22 cellular contexts compared by ENCODE assay signal in genomic region chr3:151792411-151792810, GRCh38. TPM values are rescaled to one million over a fixed set of nuclear protein-coding genes. Genes with fewer than 3 reads are reported as not detected.
"Had no signal": no experiment of that assay in that cellular context is flagged by ENCODE, and none has a peak within 500 bp of the region (broad histone marks: within the 10 kb centered on the region; RNA-seq: fewer than 3 reads in every experiment).

No MANE protein-coding gene starts in this region.

- H3K4me3 ChIP-seq: esophagus muscularis mucosa, gastrocnemius medialis, heart right ventricle, mucosa of descending colon, right atrium auricular region had no signal

- H3K4me1 ChIP-seq: esophagus muscularis mucosa, gastrocnemius medialis, right atrium auricular region had no signal

- H3K9me3 ChIP-seq: esophagus muscularis mucosa, gastrocnemius medialis, mucosa of descending colon, neutrophil, right atrium auricular region had no signal

- FAIRE-seq: islet of Langerhans had no signal

- DNase-seq: cortex of kidney; effector memory CD8-positive, alpha-beta T cell; gastrocnemius medialis; heart right ventricle; hypothalamus; kidney glomerular epithelial cell; mucosa of descending colon; naive thymus-derived CD8-positive, alpha-beta T cell; posterior cingulate gyrus; small intestine; stimulated activated CD4-positive, alpha-beta T cell treated with anti-CD3 and anti-CD28 coated beads, Interleukin-12 subunit alpha, Interleukin-12 subunit beta, amount 100 ng/mL, for 4 hours; stimulated activated naive CD4-positive, alpha-beta T cell; trophoblast cell had no signal

- H3K27ac ChIP-seq: epithelial cell of prostate, esophagus muscularis mucosa, gastrocnemius medialis, heart right ventricle, neutrophil, right atrium auricular region had no signal

- H3K36me3 ChIP-seq: esophagus muscularis mucosa, gastrocnemius medialis, heart right ventricle, neutrophil, right atrium auricular region had no signal

- ATAC-seq: effector memory CD8-positive, alpha-beta T cell; gastrocnemius medialis; heart right ventricle; left lobe of liver; mucosa of descending colon; naive thymus-derived CD8-positive, alpha-beta T cell had no signal

- H3K27me3 ChIP-seq: esophagus muscularis mucosa, gastrocnemius medialis, heart right ventricle, neutrophil, right atrium auricular region had no signal

RNA-seq across cellular contexts. Expression of gene AADAC, which starts 21.5 kb away (rescaled TPM):
- total RNA-seq: esophagus muscularis mucosa; fibroblast of villous mesenchyme; naive thymus-derived CD8-positive, alpha-beta T cell; osteoblast had no signal
- polyA plus RNA-seq: naive thymus-derived CD8-positive, alpha-beta T cell; neural cell had no signal

RNA-seq across cellular contexts. Expression of gene AADACL2, which starts 58.7 kb away (rescaled TPM):
- total RNA-seq: fibroblast of villous mesenchyme; gastrocnemius medialis; heart right ventricle; left lobe of liver; naive thymus-derived CD8-positive, alpha-beta T cell; osteoblast had no signal
- polyA plus RNA-seq: heart right ventricle; naive thymus-derived CD8-positive, alpha-beta T cell; neural cell had no signal
